11 cellular contexts compared by ENCODE assay signal in genomic region chr1:38000233-38000528, GRCh38. TPM values are rescaled to one million over a fixed set of nuclear protein-coding genes. Genes with fewer than 3 reads are reported as not detected.
DNase-seq lines count a peak whose midpoint lies in the region; ATAC-seq, FAIRE-seq and TF ChIP-seq lines count a peak whose summit lies in the region.
"Had no signal": no experiment of that assay in that cellular context is flagged by ENCODE, and none has a peak within 500 bp of the region (broad histone marks: within the 10 kb centered on the region; RNA-seq: fewer than 3 reads in every experiment).

No MANE protein-coding gene starts in this region.

- H3F3A ChIP-seq in PC-3 (ENCODE audit: low read length, unreplicated experiment) (no peaks in the 10 kb centered on the region), neural progenitor cell (ENCODE audit: low read depth) (peaks cover 8% of the 10 kb centered on the region)

- H3K4me1 ChIP-seq in A673 (ENCODE audit: insufficient read depth, low read length, poor library complexity, severe bottlenecking) (peaks cover 70% of the 10 kb centered on the region), PC-3 (ENCODE audit: insufficient read depth, low read length) (peaks cover 36% of the 10 kb centered on the region), endothelial cell of umbilical vein (ENCODE audit: control insufficient read depth, extremely low read depth, insufficient read depth, low read length) (peaks cover 65% of the 10 kb centered on the region), neural progenitor cell (peaks cover 36% of the 10 kb centered on the region)

- no peak for FAIRE-seq in endothelial cell of umbilical vein (lab: Jason Lieb, UNC)
- FAIRE-seq in HTR-8/SVneo (lab: Jason Lieb, UNC), result no peak

- H3K9ac ChIP-seq in PC-3 (ENCODE audit: low read length) (peak overlapping the region; percentile 14; the same call in 1 of the 2 replicates), endothelial cell of umbilical vein (replicated peaks; ENCODE audit: extremely low read depth, insufficient read depth, low read length) (peak overlapping the region; percentile 95), neural progenitor cell (peak overlapping the region; percentile 21)

- H3K9me1 ChIP-seq in endothelial cell of umbilical vein (replicated peaks; ENCODE audit: control insufficient read depth, extremely low read depth, insufficient read depth, low read length), result no peaks in the 10 kb centered on the region

- CTCF ChIA-PET in A673 (lab: Charles Lee), result interaction anchor here (1.2 kb wide), 1 partner anchor 19 kb away, joined by 3 read pairs; no protein-coding TSS in a partner anchor
- CTCF ChIA-PET in PC-3 (lab: Charles Lee), result no interaction called here
- CTCF ChIA-PET in endothelial cell of umbilical vein (lab: Charles Lee), result interaction anchor here (0.7 to 1.8 kb wide), 8 partner anchors 9 to 140 kb away, joined by 3 to 11 read pairs (median 4); partner anchors contain the start of gene POU3F1

- peak overlapping the region; percentile 96 for H3K27ac Mint-ChIP-seq in neural progenitor cell

- intact Hi-C loops in A673 (cut with micrococcal nuclease; ENCODE audit: unreplicated experiment), result no loop called here
- intact Hi-C loops in PC-3 (cut with micrococcal nuclease), result no loop called here
- intact Hi-C loops in endothelial cell of umbilical vein (cut with micrococcal nuclease), result loop anchor here (1.0 to 5.0 kb wide), 5 partner anchors 12 to 193 kb away; partner anchors contain the start of genes C1orf122, UTP11 and YRDC

- TF ChIP-seq CTCF in A673 (conservative IDR thresholded peaks at IDR 0.05; ENCODE audit: low read depth, low read length) (no peak), PC-3 (conservative IDR thresholded peaks at IDR 0.05; ENCODE audit: low read depth, low read length) (no peak), endothelial cell of umbilical vein (IDR thresholded peaks at IDR 0.05; ENCODE audit: extremely low read depth in 1 of 2, insufficient read depth in 1 of 2, low read depth in 1 of 2, low read length in 2 of 2) (no peak), neural progenitor cell (IDR thresholded peaks at IDR 0.05) (no peak)

- H3K27me3 ChIP-seq in A673 (replicated peaks; ENCODE audit: insufficient read depth, low read depth, low read length, poor library complexity), result no peaks in the 10 kb centered on the region
- H3K27me3 ChIP-seq in PC-3 (ENCODE audit: low read length), result no peaks in the 10 kb centered on the region
- no peaks in the 10 kb centered on the region for H3K27me3 ChIP-seq in endothelial cell of umbilical vein (ENCODE audit: control insufficient read depth in 2 of 2, insufficient read depth in 2 of 2, low read length in 2 of 2)
- H3K27me3 ChIP-seq in neural progenitor cell, result no peaks in the 10 kb centered on the region

- H3K4me3 Mint-ChIP-seq in neural progenitor cell, result peak overlapping the region; percentile 44

- BruUV-seq in A673 (replicated peaks; lab: Mats Ljungman, UMichigan) (no TSS peak), PC-3 (replicated peaks; lab: Mats Ljungman, UMichigan) (no TSS peak), endothelial cell of umbilical vein (replicated peaks; lab: Mats Ljungman, UMichigan) (no TSS peak)

- POLR2A ChIA-PET in A673 (lab: Charles Lee; ENCODE audit: low non-redundant PET) (interaction anchor here (1.0 kb wide), 1 partner anchor 12 kb away, joined by 3 read pairs; no protein-coding TSS in a partner anchor), PC-3 (lab: Charles Lee; ENCODE audit: unreplicated experiment) (no interaction called here), endothelial cell of umbilical vein (lab: Charles Lee) (interaction anchor here (0.5 to 2.8 kb wide), 5 partner anchors 9 to 16 kb away, joined by 3 to 14 read pairs (median 4); partner anchors contain the start of gene UTP11)

- H3K36me3 ChIP-seq in A673 (ENCODE audit: insufficient read depth, low read length, poor library complexity, severe bottlenecking), result peaks cover 27% of the 10 kb centered on the region
- H3K36me3 ChIP-seq in PC-3 (ENCODE audit: low read depth, low read length), result no peaks in the 10 kb centered on the region; the same call in 1 of the 2 replicates
- peaks cover 9 to 14% of the 10 kb centered on the region in 2 experiments for H3K36me3 ChIP-seq in endothelial cell of umbilical vein (ENCODE audit: control insufficient read depth in 2 of 2, extremely low read depth in 1 of 2, insufficient read depth in 2 of 2, low read length in 2 of 2)
- no peaks in the 10 kb centered on the region for H3K36me3 ChIP-seq in neural progenitor cell

- dilution Hi-C loops in endothelial cell of umbilical vein (cut with MboI; ENCODE audit: extremely low pct_ligation_motif_present, low sequenced_read_pairs), result no loop called here

- peaks cover 9% of the 10 kb centered on the region for H3K36me3 Mint-ChIP-seq in neural progenitor cell

- H3K4me2 ChIP-seq in PC-3 (ENCODE audit: low read length), result peak overlapping the region; percentile 64
- peak overlapping the region; percentile 66 for H3K4me2 ChIP-seq in endothelial cell of umbilical vein (ENCODE audit: insufficient read depth, low read length)
- peak overlapping the region; percentile 61 for H3K4me2 ChIP-seq in neural progenitor cell

- no peaks in the 10 kb centered on the region for H3K9me3 Mint-ChIP-seq in neural progenitor cell

- H3K27ac ChIP-seq in A673 (ENCODE audit: low read depth, low read length, poor library complexity, severe bottlenecking) (peak overlapping the region; percentile 99), PC-3 (ENCODE audit: low read length) (peak overlapping the region; percentile 52), endothelial cell of umbilical vein (ENCODE audit: insufficient read depth, low read depth, low read length) (peak overlapping the region; percentile 99), neural progenitor cell (peak overlapping the region; percentile 70)

- H3K9me3 ChIP-seq in A673 (ENCODE audit: low read depth, low read length, poor library complexity, severe bottlenecking) (no peaks in the 10 kb centered on the region), PC-3 (ENCODE audit: low read length) (no peaks in the 10 kb centered on the region), endothelial cell of umbilical vein (replicated peaks; ENCODE audit: control insufficient read depth, insufficient read depth, low read length) (no peaks in the 10 kb centered on the region), neural progenitor cell (ENCODE audit: low read depth) (no peaks in the 10 kb centered on the region)

- H4K20me1 ChIP-seq in PC-3 (ENCODE audit: low read length) (no peaks in the 10 kb centered on the region), endothelial cell of umbilical vein (replicated peaks; ENCODE audit: control insufficient read depth, extremely low read depth, insufficient read depth, low read length) (no peaks in the 10 kb centered on the region), neural progenitor cell (ENCODE audit: low read depth) (peaks cover 11% of the 10 kb centered on the region)

- peak overlapping the region; percentile 14 for H3K4me3 ChIP-seq in A673 (ENCODE audit: low read depth, low read length, poor library complexity, severe bottlenecking)
- no peak overlapping the region for H3K4me3 ChIP-seq in PC-3 (ENCODE audit: low read length)
- H3K4me3 ChIP-seq in endothelial cell of umbilical vein (replicated peaks in 1 of 3; ENCODE audit: insufficient read depth in 1 of 3, low read depth in 1 of 3, low read length in 3 of 3), result peak overlapping the region in 1 of 3 experiments; percentile 20
- H3K4me3 ChIP-seq in neural progenitor cell, result no peak overlapping the region

- H3K79me2 ChIP-seq in PC-3 (ENCODE audit: low read length) (peaks cover 15% of the 10 kb centered on the region; the same call in 1 of the 2 replicates), endothelial cell of umbilical vein (ENCODE audit: control insufficient read depth, insufficient read depth, low read length) (peaks cover 44% of the 10 kb centered on the region), neural progenitor cell (ENCODE audit: low read depth) (peaks cover 34% of the 10 kb centered on the region)

- peak overlapping the region; percentile 31; the same call in 1 of the 2 replicates for H2AFZ ChIP-seq in PC-3 (ENCODE audit: low read length)
- H2AFZ ChIP-seq in endothelial cell of umbilical vein (ENCODE audit: low read depth, low read length), result no peak overlapping the region
- H2AFZ ChIP-seq in neural progenitor cell (replicated peaks), result no peak overlapping the region

- H3K9me2 ChIP-seq in PC-3 (replicated peaks; ENCODE audit: low read length), result no peaks in the 10 kb centered on the region

- no peak for TF ChIP-seq POLR2A in endothelial cell of umbilical vein (IDR thresholded peaks at IDR 0.05; ENCODE audit: low read depth, low read length)

- peaks cover 2% of the 10 kb centered on the region for H3K27me3 Mint-ChIP-seq in neural progenitor cell (ENCODE audit: insufficient read depth, low read depth)

- no peak for ATAC-seq in PC-3

- peaks cover 50% of the 10 kb centered on the region for H3K4me1 Mint-ChIP-seq in neural progenitor cell

- DNase-seq in A673 (ENCODE audit: low spot score), result no peak
- DNase-seq in PC-3, result no peak
- no peak for DNase-seq in endothelial cell of umbilical vein (ENCODE audit: low read depth, low spot score)
- DNase-seq in neural progenitor cell (ENCODE audit: low spot score), result no peak
- DNase-seq in NCI-H345 (lab: John Stamatoyannopoulos, UW), result no peak
- no peak for DNase-seq in middle frontal gyrus (ENCODE audit: extremely low spot score, low spot score)
- no peak for DNase-seq in HUDEP-2 (lab: John Stamatoyannopoulos, UW; ENCODE audit: unreplicated experiment in 76 of 76)
- no peak for DNase-seq in HTR-8/SVneo (ENCODE audit: insufficient read length, low spot score)
- DNase-seq: cortex of kidney; MM.1S; stimulated activated CD4-positive, alpha-beta T cell treated with anti-CD3 and anti-CD28 coated beads, Interleukin-15, amount 100 ng/mL, for 24 hours had no signal

RNA-seq across cellular contexts. Expression of gene FHL3, which starts 5.1 kb away (rescaled TPM):
- total RNA-seq in A673 (2021) (89.5 and 106 TPM in 2 replicates), PC-3 (2014; rRNA removed) (3.6 and 6.3 TPM in 2 replicates), endothelial cell of umbilical vein (58.7 and 63.8 TPM in 2 replicates), neural progenitor cell (ENCODE audit: low replicate concordance) (8.1 and 21.5 TPM in 2 replicates)
- 21.3 and 26.1 TPM in 2 replicates for polyA plus RNA-seq in endothelial cell of umbilical vein
- polyA plus RNA-seq in endothelial cell of umbilical vein (2011; cell fraction: cytosol; rRNA removed), result 23.4 and 25.6 TPM in 2 replicates
- 52.4 and 54.1 TPM in 2 replicates for polyA plus RNA-seq in endothelial cell of umbilical vein (2011; cell fraction: nucleus; rRNA removed)
- polyA plus RNA-seq in endothelial cell of umbilical vein (2012), result 28.2 and 31.4 TPM in 2 replicates
- 41.8 and 59.1 TPM in 2 replicates for polyA minus RNA-seq in endothelial cell of umbilical vein
- polyA minus RNA-seq in endothelial cell of umbilical vein (2011; cell fraction: cytosol; rRNA and poly(A)+ RNA removed), result 11.6 TPM
- 57.2 and 60.0 TPM in 2 replicates for polyA minus RNA-seq in endothelial cell of umbilical vein (2011; cell fraction: nucleus; rRNA and poly(A)+ RNA removed)

RNA-seq across cellular contexts. Expression of gene SF3A3, which starts 10.4 kb away (rescaled TPM):
- total RNA-seq in A673 (2021) (184 and 194 TPM in 2 replicates), PC-3 (2014; rRNA removed) (103 and 142 TPM in 2 replicates), endothelial cell of umbilical vein (97.3 and 107 TPM in 2 replicates), neural progenitor cell (ENCODE audit: low replicate concordance) (120 and 172 TPM in 2 replicates)
- polyA plus RNA-seq in endothelial cell of umbilical vein, result 20.5 and 26.1 TPM in 2 replicates
- 39.8 and 40.9 TPM in 2 replicates for polyA plus RNA-seq in endothelial cell of umbilical vein (2011; cell fraction: cytosol; rRNA removed)
- polyA plus RNA-seq in endothelial cell of umbilical vein (2011; cell fraction: nucleus; rRNA removed), result 86.3 and 96.9 TPM in 2 replicates
- polyA plus RNA-seq in endothelial cell of umbilical vein (2012), result 62.2 and 91.2 TPM in 2 replicates
- 32.0 and 32.2 TPM in 2 replicates for polyA minus RNA-seq in endothelial cell of umbilical vein
- polyA minus RNA-seq in endothelial cell of umbilical vein (2011; cell fraction: cytosol; rRNA and poly(A)+ RNA removed), result 55.5 TPM
- 36.3 and 50.2 TPM in 2 replicates for polyA minus RNA-seq in endothelial cell of umbilical vein (2011; cell fraction: nucleus; rRNA and poly(A)+ RNA removed)

RNA-seq across cellular contexts. Expression of gene UTP11, which starts 12.4 kb away (rescaled TPM):
- total RNA-seq in A673 (2021) (109 and 113 TPM in 2 replicates), PC-3 (2014; rRNA removed) (33.8 and 48.1 TPM in 2 replicates), endothelial cell of umbilical vein (54.1 and 60.1 TPM in 2 replicates), neural progenitor cell (ENCODE audit: low replicate concordance) (52.4 and 86.0 TPM in 2 replicates)
- polyA plus RNA-seq in endothelial cell of umbilical vein, result 13.8 and 20.1 TPM in 2 replicates
- 28.5 and 34.9 TPM in 2 replicates for polyA plus RNA-seq in endothelial cell of umbilical vein (2011; cell fraction: cytosol; rRNA removed)
- 22.2 and 28.2 TPM in 2 replicates for polyA plus RNA-seq in endothelial cell of umbilical vein (2011; cell fraction: nucleus; rRNA removed)
- polyA plus RNA-seq in endothelial cell of umbilical vein (2012), result 42.6 and 48.1 TPM in 2 replicates
- polyA minus RNA-seq in endothelial cell of umbilical vein, result 12.6 and 13.9 TPM in 2 replicates
- 14.2 TPM for polyA minus RNA-seq in endothelial cell of umbilical vein (2011; cell fraction: cytosol; rRNA and poly(A)+ RNA removed)
- 24.0 and 34.8 TPM in 2 replicates for polyA minus RNA-seq in endothelial cell of umbilical vein (2011; cell fraction: nucleus; rRNA and poly(A)+ RNA removed)

RNA-seq across cellular contexts. Expression of gene POU3F1, which starts 46.4 kb away (rescaled TPM):
- 83.3 and 92.9 TPM in 2 replicates for total RNA-seq in A673 (2021)
- total RNA-seq in PC-3 (2014; rRNA removed), result not detected in 2 replicates
- total RNA-seq in endothelial cell of umbilical vein, result not detected in 2 replicates
- not detected in 2 replicates for polyA plus RNA-seq in endothelial cell of umbilical vein
- not detected in 2 replicates for polyA plus RNA-seq in endothelial cell of umbilical vein (2011; cell fraction: cytosol; rRNA removed)
- not detected in 2 replicates for polyA plus RNA-seq in endothelial cell of umbilical vein (2011; cell fraction: nucleus; rRNA removed)
- not detected in 2 replicates for polyA plus RNA-seq in endothelial cell of umbilical vein (2012)
- polyA minus RNA-seq in endothelial cell of umbilical vein, result not detected in 2 replicates
- polyA minus RNA-seq in endothelial cell of umbilical vein (2011; cell fraction: cytosol; rRNA and poly(A)+ RNA removed), result not detected
- polyA minus RNA-seq in endothelial cell of umbilical vein (2011; cell fraction: nucleus; rRNA and poly(A)+ RNA removed), result not detected in 2 replicates
- 16.5 and 44.6 TPM in 2 replicates for total RNA-seq in neural progenitor cell (ENCODE audit: low replicate concordance)

RNA-seq across cellular contexts. Expression of gene INPP5B, which starts 53.3 kb away (rescaled TPM):
- total RNA-seq in A673 (2021) (15.6 and 23.9 TPM in 2 replicates), PC-3 (2014; rRNA removed) (10.5 and 12.1 TPM in 2 replicates), endothelial cell of umbilical vein (13.5 and 14.7 TPM in 2 replicates), neural progenitor cell (ENCODE audit: low replicate concordance) (22.0 and 27.2 TPM in 2 replicates)
- 7.4 and 10.5 TPM in 2 replicates for polyA plus RNA-seq in endothelial cell of umbilical vein
- polyA plus RNA-seq in endothelial cell of umbilical vein (2011; cell fraction: cytosol; rRNA removed), result 7.5 and 7.8 TPM in 2 replicates
- polyA plus RNA-seq in endothelial cell of umbilical vein (2011; cell fraction: nucleus; rRNA removed), result 20.0 and 20.3 TPM in 2 replicates
- 5.9 and 6.4 TPM in 2 replicates for polyA plus RNA-seq in endothelial cell of umbilical vein (2012)
- 16.1 and 17.2 TPM in 2 replicates for polyA minus RNA-seq in endothelial cell of umbilical vein
- polyA minus RNA-seq in endothelial cell of umbilical vein (2011; cell fraction: cytosol; rRNA and poly(A)+ RNA removed), result 18.5 TPM
- 21.0 and 24.3 TPM in 2 replicates for polyA minus RNA-seq in endothelial cell of umbilical vein (2011; cell fraction: nucleus; rRNA and poly(A)+ RNA removed)

Comparison
In these comparisons a context has a peak if more than half of its experiments do, and no peak if none do; other contexts are left out.
1. H3K9ac ChIP-seq: peak in every context shown above with its lines; median percentile 95 in endothelial cell of umbilical vein; 21 in neural progenitor cell; 14 in PC-3.